7 cellular contexts compared by ENCODE assay signal in genomic region chrX:52959011-52959360, GRCh38. TPM values are rescaled to one million over a fixed set of nuclear protein-coding genes. Genes with fewer than 3 reads are reported as not detected.
DNase-seq lines count a peak whose midpoint lies in the region; ATAC-seq lines count a peak whose summit lies in the region.
"Not testable (repeated sequence)": the region's sequence is repeated elsewhere in the genome, so short reads cannot be mapped to it uniquely, and the experiment has no call there.

No MANE protein-coding gene starts in this region.

- not testable (repeated sequence) for H3K4me3 Mint-ChIP-seq in T-helper 17 cell; effector memory CD8-positive, alpha-beta T cell

- H3K9me3 Mint-ChIP-seq in effector memory CD8-positive, alpha-beta T cell: not testable (repeated sequence)

- H3K27ac Mint-ChIP-seq in T-helper 17 cell; effector memory CD8-positive, alpha-beta T cell: not testable (repeated sequence)

- not testable (repeated sequence) for H3K36me3 Mint-ChIP-seq in T-helper 17 cell (ENCODE audit: low read depth); effector memory CD8-positive, alpha-beta T cell (ENCODE audit: insufficient read depth)

- H3K9me3 ChIP-seq in T-helper 17 cell (ENCODE audit: control insufficient read depth, low read length, poor library complexity, severe bottlenecking): not testable (repeated sequence)

- ATAC-seq in GM18867 (IDR thresholded peaks at IDR 0.05; ENCODE audit: unreplicated experiment): peak; percentile 22
- ATAC-seq in GM19452 (IDR thresholded peaks at IDR 0.05; ENCODE audit: unreplicated experiment): peak; percentile 20
- peak; percentile 25 for ATAC-seq in GM21717 (IDR thresholded peaks at IDR 0.05; ENCODE audit: unreplicated experiment)
- peak; percentile 29 for ATAC-seq in HG02870 (IDR thresholded peaks at IDR 0.05; ENCODE audit: unreplicated experiment)
- ATAC-seq in HG03135 (IDR thresholded peaks at IDR 0.05; ENCODE audit: unreplicated experiment): peak; percentile 3
- peak; percentile 11 for ATAC-seq in T-helper 17 cell
- ATAC-seq in effector memory CD8-positive, alpha-beta T cell (replicated peaks): peak; percentile 16

- DNase-seq in T-helper 17 cell; effector memory CD8-positive, alpha-beta T cell: not testable (repeated sequence)

- H3K4me1 Mint-ChIP-seq in T-helper 17 cell; effector memory CD8-positive, alpha-beta T cell (ENCODE audit: low read depth in 2 of 2): not testable (repeated sequence)

- not testable (repeated sequence) for H3K27me3 Mint-ChIP-seq in T-helper 17 cell; effector memory CD8-positive, alpha-beta T cell

RNA-seq across cellular contexts. Expression of gene FAM156A, which starts 0.7 kb away (rescaled TPM):
- total RNA-seq in T-helper 17 cell: 10 to 100 TPM; 10.0 to 13.7 TPM
